In genomic region chr19:47818221-47818620, GRCh38 we compare ENCODE assay signal across 6 cellular contexts. TPM values are rescaled to one million over a fixed set of nuclear protein-coding genes. Genes with fewer than 3 reads are reported as not detected.
"Had no signal": no experiment of that assay in that cellular context is flagged by ENCODE, and none has a peak within 500 bp of the region (broad histone marks: within the 10 kb centered on the region; RNA-seq: fewer than 3 reads in every experiment).

No MANE protein-coding gene starts in this region.

RNA-seq across cellular contexts. Expression of gene CRX, which starts 3.5 kb away (rescaled TPM):
- total RNA-seq: HepG2, HT-29, HT1080, IMR-90, K562 had no signal
- polyA plus RNA-seq: HepG2, IgD-negative memory B cell, IMR-90 had no signal

RNA-seq across cellular contexts. Expression of gene TPRX1, which starts 13.9 kb away (rescaled TPM):
- total RNA-seq: HepG2, HT-29, HT1080, IMR-90, K562 had no signal
- polyA plus RNA-seq: HepG2, IgD-negative memory B cell, IMR-90, K562 had no signal

RNA-seq across cellular contexts. Expression of gene TPRX2, which starts 40.8 kb away (rescaled TPM):
- total RNA-seq: HepG2, HT-29, HT1080, IMR-90, K562 had no signal
- polyA plus RNA-seq: HepG2, IgD-negative memory B cell, IMR-90, K562 had no signal
